In genomic region chr19:44112802-44113137, GRCh38 we compare ENCODE assay signal across 1 cellular context.
TF ChIP-seq lines count a peak whose summit lies in the region.

No MANE protein-coding gene starts in this region.

TF ChIP-seq in HCT116, 20 proteins besides CTCF, POLR2A, EP300 and RAD21 (continued from another document):
- TF ChIP-seq REST (IDR thresholded peaks at IDR 0.05; ENCODE audit: low read depth): no peak
- no peak for TF ChIP-seq EGR1 (IDR thresholded peaks at IDR 0.05; ENCODE audit: low read depth)
- no peak for TF ChIP-seq EZH2phosphoT487 (IDR thresholded peaks at IDR 0.05; ENCODE audit: borderline replicate concordance)
- TF ChIP-seq ELF1 (IDR thresholded peaks at IDR 0.05; ENCODE audit: borderline replicate concordance, low read depth): no peak
- TF ChIP-seq MAX (IDR thresholded peaks at IDR 0.05): no peak
TF ChIP-seq in HCT116: peak in this region for 0.
